24 cellular contexts compared by ENCODE assay signal in the genomic region with DNA sequence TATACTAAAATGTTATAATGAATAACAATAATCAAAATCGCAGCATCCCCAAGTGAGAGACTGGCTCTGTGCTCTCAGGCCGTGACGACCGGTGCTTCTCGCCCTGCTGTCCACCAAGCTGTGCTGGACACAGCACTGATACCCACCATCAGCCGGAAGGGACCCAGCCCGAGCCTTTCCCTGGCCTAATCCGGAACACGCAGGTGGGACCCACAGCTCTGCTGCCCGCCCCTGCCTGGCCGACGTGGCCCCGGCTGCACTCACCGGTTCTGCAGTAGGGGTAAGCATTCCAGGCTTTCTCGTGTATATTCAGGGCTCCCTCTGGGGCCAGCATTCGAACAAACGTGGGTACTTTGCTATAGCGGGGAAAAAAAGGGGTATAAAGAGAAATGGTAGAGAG.
"Had no signal": no experiment of that assay in that cellular context is flagged by ENCODE, and none has a peak within 500 bp of the region (broad histone marks: within the 10 kb centered on the region; RNA-seq: fewer than 3 reads in every experiment).

No MANE protein-coding gene starts in this region.

- H3K27me3 ChIP-seq: colonic mucosa, stomach, testis, tibial artery had no signal

- H3K4me1 Mint-ChIP-seq: neural crest cell had no signal

- H3K27ac Mint-ChIP-seq: dendritic cell treated with granulocyte-macrophage colony-stimulating factor and Interleukin-4, amounts not matched to agents 40 ng/mL and 50 ng/mL, for 4 days; memory B cell; natural killer cell; stimulated activated effector memory CD8-positive, alpha-beta T cell treated with anti-CD3 and anti-CD28 coated beads, Interleukin-12 subunit alpha, Interleukin-12 subunit beta, amount 100 ng/mL, for 72 hours; type B pancreatic cell had no signal

- H3K4me2 ChIP-seq: smooth muscle cell had no signal

- H3K4me3 ChIP-seq: colonic mucosa, lung, smooth muscle cell, stomach, testis, tibial artery had no signal

- H3K27ac ChIP-seq: colonic mucosa, stomach, testis, tibial artery had no signal

- H3K27me3 Mint-ChIP-seq: dendritic cell treated with granulocyte-macrophage colony-stimulating factor and Interleukin-4, amounts not matched to agents 40 ng/mL and 50 ng/mL, for 4 days; memory B cell; type B pancreatic cell had no signal

- ATAC-seq: left lobe of liver; natural killer cell; sciatic nerve; stimulated activated effector memory CD8-positive, alpha-beta T cell treated with anti-CD3 and anti-CD28 coated beads, Interleukin-12 subunit alpha, Interleukin-12 subunit beta, amount 100 ng/mL, for 72 hours had no signal

- H3K9me3 Mint-ChIP-seq: dendritic cell treated with granulocyte-macrophage colony-stimulating factor and Interleukin-4, amounts not matched to agents 40 ng/mL and 50 ng/mL, for 4 days; memory B cell; natural killer cell; neural crest cell; stimulated activated effector memory CD8-positive, alpha-beta T cell treated with anti-CD3 and anti-CD28 coated beads, Interleukin-12 subunit alpha, Interleukin-12 subunit beta, amount 100 ng/mL, for 72 hours; type B pancreatic cell had no signal

- DNase-seq: central memory CD4-positive, alpha-beta T cell; colonic mucosa; effector memory CD4-positive, alpha-beta T cell; head of caudate nucleus; kidney; natural killer cell; stimulated activated CD4-positive, alpha-beta T cell treated with anti-CD3 and anti-CD28 coated beads, Interleukin-12 subunit alpha, Interleukin-12 subunit beta, amount 100 ng/mL, for 4 hours; stimulated activated CD4-positive, alpha-beta T cell treated with anti-CD3 and anti-CD28 coated beads, Interleukin-2, amount 100 ng/mL, for 24 hours; stimulated activated CD4-positive, alpha-beta T cell treated with anti-CD3 and anti-CD28 coated beads, Interleukin-4, amount 100 ng/mL, for 24 hours; stimulated activated naive CD4-positive, alpha-beta T cell treated with Interleukin-2 at 50 U/mL for 16 hours; stomach; testis; tibial artery had no signal

- H3K9me3 ChIP-seq: colonic mucosa, stomach, testis, tibial artery had no signal

- H3K4me3 Mint-ChIP-seq: dendritic cell treated with granulocyte-macrophage colony-stimulating factor and Interleukin-4, amounts not matched to agents 40 ng/mL and 50 ng/mL, for 4 days; memory B cell; natural killer cell; neural crest cell; stimulated activated effector memory CD8-positive, alpha-beta T cell treated with anti-CD3 and anti-CD28 coated beads, Interleukin-12 subunit alpha, Interleukin-12 subunit beta, amount 100 ng/mL, for 72 hours; type B pancreatic cell had no signal

- FAIRE-seq: frontal cortex, kidney, urothelium cell line had no signal

- H3K4me1 ChIP-seq: colonic mucosa, stomach, testis had no signal
